ENCODE assay signal across 15 cellular contexts in genomic region chr1:10676987-10677386, GRCh38.
DNase-seq lines count a peak whose midpoint lies in the region; ATAC-seq lines count a peak whose summit lies in the region.
"Had no signal": no experiment of that assay in that cellular context is flagged by ENCODE, and none has a peak within 500 bp of the region (broad histone marks: within the 10 kb centered on the region; RNA-seq: fewer than 3 reads in every experiment).

No MANE protein-coding gene starts in this region.

- peaks cover 38% of the 10 kb centered on the region for H3K4me1 ChIP-seq in mesenchymal stem cell (ENCODE audit: control insufficient read depth, insufficient read depth, low read depth, low read length)

- H3K36me3 ChIP-seq in mesenchymal stem cell (ENCODE audit: control insufficient read depth in 1 of 2, insufficient read depth in 2 of 2, low read depth in 1 of 2, low read length in 2 of 2) = no peaks in the 10 kb centered on the region

- peak overlapping the region; percentile 59 for H3K27ac Mint-ChIP-seq in stimulated activated memory B cell treated with anti-CD40 and anti-IgM and Interleukin-4, amounts not matched to agents 10 μg/mL and 1 μg/mL and 100 μg/mL, for 72 hours
- H3K27ac Mint-ChIP-seq: activated T-helper 1 cell treated with anti-CD3 and anti-CD28 coated beads, Interleukin-12 subunit alpha, Interleukin-12 subunit beta, Interleukin-2, Interleukin-4 antibody, amounts not matched to agents 30 ng/mL and 10 ng/mL and 1 ng/mL, durations not matched to agents 14 hours and 24 hours and 36 hours had no signal

- no peak overlapping the region for H2BK120ac ChIP-seq in mesenchymal stem cell (ENCODE audit: low read depth, low read length)

- peak overlapping the region; percentile 31 to 83 for H2BK12ac ChIP-seq in mesenchymal stem cell (ENCODE audit: low read length in 2 of 2)

- no peaks in the 10 kb centered on the region for H3K9me3 ChIP-seq in mesenchymal stem cell (ENCODE audit: control insufficient read depth, low read length)

- peak overlapping the region in 1 of 2 experiments; percentile 59 for H3K18ac ChIP-seq in mesenchymal stem cell (ENCODE audit: low read depth in 1 of 2, low read length in 2 of 2)

- no peak overlapping the region for H3K4me2 ChIP-seq in mesenchymal stem cell (ENCODE audit: low read length, poor library complexity, severe bottlenecking)

- H3K23ac ChIP-seq in mesenchymal stem cell (ENCODE audit: low read length in 2 of 2) = no peak overlapping the region

- no peaks in the 10 kb centered on the region for H3K36me3 Mint-ChIP-seq in stimulated activated memory B cell treated with anti-CD40 and anti-IgM and Interleukin-4, amounts not matched to agents 10 μg/mL and 1 μg/mL and 100 μg/mL, for 72 hours

- no peaks in the 10 kb centered on the region for H3K27me3 Mint-ChIP-seq in stimulated activated memory B cell treated with anti-CD40 and anti-IgM and Interleukin-4, amounts not matched to agents 10 μg/mL and 1 μg/mL and 100 μg/mL, for 72 hours
- H3K27me3 Mint-ChIP-seq: CD8-positive, alpha-beta memory T cell had no signal

- no peak overlapping the region for H2AFZ ChIP-seq in mesenchymal stem cell (ENCODE audit: low read depth, low read length)

- H3K4me3 Mint-ChIP-seq in stimulated activated memory B cell treated with anti-CD40 and anti-IgM and Interleukin-4, amounts not matched to agents 10 μg/mL and 1 μg/mL and 100 μg/mL, for 72 hours = no peak overlapping the region
- H3K4me3 Mint-ChIP-seq: activated T-helper 1 cell treated with anti-CD3 and anti-CD28 coated beads, Interleukin-12 subunit alpha, Interleukin-12 subunit beta, Interleukin-2, Interleukin-4 antibody, amounts not matched to agents 30 ng/mL and 10 ng/mL and 1 ng/mL, durations not matched to agents 14 hours and 24 hours and 36 hours; CD8-positive, alpha-beta memory T cell had no signal

- peak; percentile 24 for DNase-seq in NCI-H2227 (lab: John Stamatoyannopoulos, UW; ENCODE audit: unreplicated experiment)
- no peak for DNase-seq in NCI-H2227 treated with DMSO at 0.1 percent for 48 hours (lab: John Stamatoyannopoulos, UW)
- peak; percentile 37 for DNase-seq in astrocyte of the hippocampus (ENCODE audit: low read depth, low spot score)
- DNase-seq in mesenchymal stem cell = no peak
- DNase-seq in stimulated activated CD4-positive, alpha-beta T cell treated with anti-CD3 and anti-CD28 coated beads, Interleukin-4, amount 100 ng/mL, for 4 hours = no peak
- no peak for DNase-seq in hypothalamus (lab: John Stamatoyannopoulos, UW)
- DNase-seq: activated CD4-positive, alpha-beta T cell treated with anti-CD3 and anti-CD28 coated beads, Interleukin-2, amount 50 U/mL, for 48 hours; CD8-positive, alpha-beta memory T cell; KBM-7; NCI-H1092 treated with DMSO at 0.1 percent for 48 hours; stimulated activated CD4-positive, alpha-beta T cell treated with anti-CD3 and anti-CD28 coated beads, Interleukin-12 subunit alpha, Interleukin-12 subunit beta, amount 100 ng/mL, for 4 hours had no signal

- H3K27ac ChIP-seq in mesenchymal stem cell (ENCODE audit: low read length, poor library complexity, severe bottlenecking) = no peak overlapping the region

- no peak overlapping the region for H3K4me3 ChIP-seq in mesenchymal stem cell (ENCODE audit: insufficient read depth in 1 of 2, low read depth in 1 of 2, low read length in 2 of 2)

- H3K27me3 ChIP-seq in mesenchymal stem cell (ENCODE audit: control insufficient read depth in 1 of 2, insufficient read depth in 1 of 2, low read length in 2 of 2) = peaks cover 0 to 69% of the 10 kb centered on the region in 2 experiments

- no peak overlapping the region for H2BK5ac ChIP-seq in mesenchymal stem cell (ENCODE audit: low read depth, low read length, poor library complexity, severe bottlenecking)

- H3K79me1 ChIP-seq in mesenchymal stem cell (replicated peaks; ENCODE audit: low read length, poor library complexity, severe bottlenecking) = no peaks in the 10 kb centered on the region

- H4K91ac ChIP-seq in mesenchymal stem cell (ENCODE audit: low read length) = peak overlapping the region; percentile 65

- H4K8ac ChIP-seq in mesenchymal stem cell (ENCODE audit: low read length) = peak overlapping the region; percentile 31

- peak overlapping the region in 1 of 2 experiments; percentile 84 for H3K14ac ChIP-seq in mesenchymal stem cell (ENCODE audit: low read length in 2 of 2)

- H3K4me1 Mint-ChIP-seq in stimulated activated memory B cell treated with anti-CD40 and anti-IgM and Interleukin-4, amounts not matched to agents 10 μg/mL and 1 μg/mL and 100 μg/mL, for 72 hours = peaks cover 50% of the 10 kb centered on the region

- H3K4ac ChIP-seq in mesenchymal stem cell (ENCODE audit: low read depth in 1 of 2, low read length in 2 of 2) = peak overlapping the region in 1 of 2 experiments; percentile 56

- no peak overlapping the region for H3K9ac ChIP-seq in mesenchymal stem cell (ENCODE audit: low read length)

- 61% methylated on average over 13 of the region's 13 CpGs for WGBS in mesenchymal stem cell

- peak overlapping the region; percentile 20 for H2AK5ac ChIP-seq in mesenchymal stem cell (ENCODE audit: low read length, severe bottlenecking)

- no peak for ATAC-seq in stimulated activated memory B cell treated with anti-CD40 and anti-IgM and Interleukin-4, amounts not matched to agents 10 μg/mL and 1 μg/mL and 100 μg/mL, for 72 hours
- no peak for ATAC-seq in GM18873 (IDR thresholded peaks at IDR 0.05; ENCODE audit: low FRiP score, unreplicated experiment)
- ATAC-seq: SK-N-SH treated with all-trans-retinoic acid at 6 μM for 48 hours had no signal

- H3K9me3 Mint-ChIP-seq in stimulated activated memory B cell treated with anti-CD40 and anti-IgM and Interleukin-4, amounts not matched to agents 10 μg/mL and 1 μg/mL and 100 μg/mL, for 72 hours = no peaks in the 10 kb centered on the region
- H3K9me3 Mint-ChIP-seq: activated T-helper 1 cell treated with anti-CD3 and anti-CD28 coated beads, Interleukin-12 subunit alpha, Interleukin-12 subunit beta, Interleukin-2, Interleukin-4 antibody, amounts not matched to agents 30 ng/mL and 10 ng/mL and 1 ng/mL, durations not matched to agents 14 hours and 24 hours and 36 hours had no signal

- no peak overlapping the region for H2BK15ac ChIP-seq in mesenchymal stem cell (ENCODE audit: low read depth, poor library complexity, severe bottlenecking)

Comparison
In these comparisons a context has a peak if more than half of its experiments do, and no peak if none do; other contexts are left out.
1. DNase-seq: peak in NCI-H2227 (single experiment) and astrocyte of the hippocampus (single experiment); none in NCI-H2227 treated with DMSO at 0.1 percent for 48 hours (single experiment), mesenchymal stem cell (single experiment), stimulated activated CD4-positive, alpha-beta T cell treated with anti-CD3 and anti-CD28 coated beads, Interleukin-4, amount 100 ng/mL, for 4 hours (0 of 2) and hypothalamus (0 of 51).